ENCODE assay signal across 9 cellular contexts in the genomic region with DNA sequence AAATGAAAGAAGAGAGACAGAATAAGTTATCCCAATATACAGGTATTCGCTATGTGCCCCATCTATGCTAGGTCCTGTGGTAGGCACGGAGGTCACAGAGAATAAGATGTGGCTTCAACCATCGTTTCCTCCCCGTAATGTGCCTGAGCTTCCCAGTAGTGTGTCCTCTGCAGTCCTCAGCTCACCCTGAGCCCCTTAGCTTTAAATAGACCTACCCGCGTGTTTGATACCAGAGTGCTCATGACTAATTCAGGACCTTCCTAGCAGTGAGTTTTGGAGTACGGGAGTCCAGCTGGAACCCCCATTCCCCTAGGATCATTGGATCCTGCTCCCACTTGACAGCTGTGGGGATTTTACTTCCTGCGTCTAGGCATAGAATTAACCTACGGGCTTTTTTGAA. TPM values are rescaled to one million over a fixed set of nuclear protein-coding genes. Genes with fewer than 3 reads are reported as not detected.
"Had no signal": no experiment of that assay in that cellular context is flagged by ENCODE, and none has a peak within 500 bp of the region (broad histone marks: within the 10 kb centered on the region; RNA-seq: fewer than 3 reads in every experiment).

No MANE protein-coding gene starts in this region.

- H3K4me3 Mint-ChIP-seq: H9, IgD-negative memory B cell had no signal

- H3K36me3 Mint-ChIP-seq: IgD-negative memory B cell had no signal

- H3K27ac Mint-ChIP-seq: IgD-negative memory B cell had no signal

- H3K27ac ChIP-seq: GM23248, HL-60 had no signal

- DNase-seq: GM23248, GOT3, H9, HCEC 1CT, KBM-7 had no signal

- ATAC-seq: HepG2 had no signal

- H3K4me3 ChIP-seq: GM23248 had no signal

- H3K9me3 Mint-ChIP-seq: H9 had no signal

RNA-seq across cellular contexts. Expression of gene SYN3, which starts 37.5 kb away (rescaled TPM):
- total RNA-seq: GM23248, HT1080 had no signal
- polyA plus RNA-seq: IgD-negative memory B cell had no signal
